Comparison of ENCODE assay signal across 8 cellular contexts in genomic region chr6:2839195-2839981, GRCh38. TPM values are rescaled to one million over a fixed set of nuclear protein-coding genes. Genes with fewer than 3 reads are reported as not detected.
A peak's percentile ranks its signal among the peaks of the same experiment; 100 is the strongest.
DNase-seq lines count a peak whose midpoint lies in the region; ATAC-seq and TF ChIP-seq lines count a peak whose summit lies in the region.

No MANE protein-coding gene starts in this region.

- peak; percentile 89 for DNase-seq in NCI-H69 (lab: John Stamatoyannopoulos, UW)
- no peak for DNase-seq in osteocyte (ENCODE audit: extremely low spot score, unreplicated experiment)
- no peak for DNase-seq in NCI-H1694 treated with DMSO at 0.1 percent for 48 hours (lab: John Stamatoyannopoulos, UW)
- DNase-seq in activated CD8-positive, alpha-beta memory T cell treated with anti-CD3 and anti-CD28 coated beads, Interleukin-2, amount 50 U/mL, for 48 hours = no peak
- DNase-seq in MG63 = no peak

- H3K27ac ChIP-seq in DOHH2 (ENCODE audit: low read depth, low read length) (no peak overlapping the region), cingulate gyrus (ENCODE audit: low read depth, low read length) (peak overlapping the region; percentile 34)

- peaks cover 14% of the 10 kb centered on the region for H3K36me3 Mint-ChIP-seq in osteocyte (ENCODE audit: unreplicated experiment)

- H3K4me3 Mint-ChIP-seq in osteocyte (ENCODE audit: unreplicated experiment) = no peak overlapping the region

- peak overlapping the region; percentile 85 for H3K4me2 ChIP-seq in DOHH2 (ENCODE audit: low read length)

- ATAC-seq in HG02642 (IDR thresholded peaks at IDR 0.05; ENCODE audit: poor library complexity, unreplicated experiment) = no peak

- no peak for TF ChIP-seq CTCF in DOHH2 (IDR thresholded peaks at IDR 0.05; ENCODE audit: low read depth, low read length, poor library complexity, severe bottlenecking)
- no peak for TF ChIP-seq CTCF in osteocyte (IDR thresholded peaks at IDR 0.05)

- H3K79me2 ChIP-seq in DOHH2 (ENCODE audit: control insufficient read depth, low read length) = peaks cover 33% of the 10 kb centered on the region

- peaks cover 12% of the 10 kb centered on the region for H3F3A ChIP-seq in DOHH2 (ENCODE audit: control insufficient read depth, insufficient read depth)

- H3K27me3 Mint-ChIP-seq in osteocyte (ENCODE audit: unreplicated experiment) = no peaks in the 10 kb centered on the region

- peaks cover 59% of the 10 kb centered on the region for H3K36me3 ChIP-seq in DOHH2 (ENCODE audit: control insufficient read depth, low read length)
- peaks cover 8% of the 10 kb centered on the region; the same call in 1 of the 2 replicates for H3K36me3 ChIP-seq in MG63

- H3K27me3 ChIP-seq in DOHH2 (ENCODE audit: control insufficient read depth, low read length) = no peaks in the 10 kb centered on the region
- H3K27me3 ChIP-seq in MG63 = no peaks in the 10 kb centered on the region

- no peaks in the 10 kb centered on the region for H3K9me3 Mint-ChIP-seq in osteocyte (ENCODE audit: unreplicated experiment)

- no peaks in the 10 kb centered on the region; the same call in 1 of the 2 replicates for H4K20me1 ChIP-seq in DOHH2 (ENCODE audit: control insufficient read depth, insufficient read depth, low read depth, low read length)

- H3K9me2 ChIP-seq in DOHH2 (replicated peaks; ENCODE audit: control insufficient read depth, low read length) = no peaks in the 10 kb centered on the region

- no peaks in the 10 kb centered on the region for H3K9me3 ChIP-seq in DOHH2 (ENCODE audit: control insufficient read depth, insufficient read depth, low read length)
- H3K9me3 ChIP-seq in MG63 = no peaks in the 10 kb centered on the region

- H3K27ac Mint-ChIP-seq in osteocyte (ENCODE audit: unreplicated experiment) = peak overlapping the region; percentile 76

- H3K4me1 Mint-ChIP-seq in osteocyte (ENCODE audit: unreplicated experiment) = peaks cover 25% of the 10 kb centered on the region

- peaks cover 45% of the 10 kb centered on the region for H3K4me1 ChIP-seq in DOHH2 (ENCODE audit: control insufficient read depth, low read length)

- peak overlapping the region; percentile 82 for H3K4me3 ChIP-seq in DOHH2 (ENCODE audit: low read length)
- H3K4me3 ChIP-seq in MG63 = no peak overlapping the region

RNA-seq across cellular contexts. Expression of gene SERPINB1, which starts 2.3 kb away (rescaled TPM):
- total RNA-seq in osteocyte = 13.7 and 14.8 TPM in 2 replicates
- total RNA-seq in MG63 (2014; rRNA removed; shearing (Covaris generic); ENCODE audit: low replicate concordance) = 8.8 and 12.0 TPM in 2 replicates
